In the genomic region with DNA sequence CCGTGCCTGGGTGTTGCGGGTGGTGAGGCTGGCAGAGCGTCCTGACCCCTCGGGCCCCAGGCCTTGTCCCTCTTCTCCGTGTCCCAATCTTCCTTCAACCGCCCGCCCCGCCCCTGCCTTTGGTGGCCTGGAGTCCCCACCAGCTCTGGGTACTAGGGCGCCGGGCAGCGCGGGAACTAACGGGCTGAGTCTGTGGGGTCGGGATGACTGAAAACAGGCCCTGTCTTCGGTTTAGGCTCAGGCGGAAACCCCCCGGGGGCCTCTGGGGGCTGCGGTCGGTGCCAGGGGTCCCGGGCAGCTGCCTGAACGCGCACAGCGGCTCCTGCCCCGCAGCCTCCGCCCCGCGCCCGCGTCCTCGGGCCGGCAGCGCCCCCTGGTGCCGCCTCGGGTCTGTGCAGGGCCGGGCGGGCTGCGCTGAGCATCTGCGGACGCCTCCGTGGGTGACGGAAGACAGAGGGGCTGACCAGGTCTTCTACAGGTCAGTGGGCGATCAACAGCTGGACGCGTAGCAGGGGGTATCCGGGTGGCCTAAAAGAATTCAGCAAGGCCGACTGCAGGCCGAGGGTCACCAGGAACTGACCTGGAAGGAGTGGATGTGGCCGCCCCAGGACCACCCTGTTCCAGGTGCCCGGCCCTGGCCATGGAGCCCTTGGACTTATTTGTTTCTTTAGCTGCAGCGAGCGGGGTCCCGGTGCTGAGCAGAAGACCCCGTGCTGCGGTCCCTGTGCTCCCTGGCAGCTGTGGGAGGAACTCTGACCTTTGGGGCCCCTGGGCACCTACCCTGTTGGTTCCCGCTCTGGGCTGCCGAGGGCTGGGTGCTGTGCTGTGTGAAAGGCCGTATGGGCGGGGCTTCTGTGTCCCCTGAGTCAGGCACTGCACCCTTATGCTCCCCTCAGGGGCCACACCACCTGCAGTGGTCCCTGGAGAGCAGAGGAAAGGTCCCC, we compare ENCODE assay signal across 8 cellular contexts.
A peak's percentile ranks its signal among the peaks of the same experiment; 100 is the strongest.
DNase-seq lines count a peak whose midpoint lies in the region; ATAC-seq and TF ChIP-seq lines count a peak whose summit lies in the region.
"Not testable (repeated sequence)": the region's sequence is repeated elsewhere in the genome, so short reads cannot be mapped to it uniquely, and the experiment has no call there.

No MANE protein-coding gene starts in this region.

- TF ChIP-seq EP300 in tibial nerve (IDR thresholded peaks at IDR 0.05), result not testable (repeated sequence)

- H3K9me3 ChIP-seq in Panc1 (ENCODE audit: control insufficient read depth, insufficient read depth, low read depth, low read length); esophagus squamous epithelium; tibial nerve: not testable (repeated sequence)

- H3K9me3 Mint-ChIP-seq in natural killer cell treated with Interleukin-12 subunit alpha and Interleukin-12 subunit beta and Interleukin-15 and Interleukin-18, amount 100 ng/mL, for 72 hours, result not testable (repeated sequence)

- H3K4me3 Mint-ChIP-seq in natural killer cell treated with Interleukin-12 subunit alpha and Interleukin-12 subunit beta and Interleukin-15 and Interleukin-18, amount 100 ng/mL, for 72 hours, result not testable (repeated sequence)

- intact Hi-C loops in Panc1 (cut with micrococcal nuclease; ENCODE audit: unreplicated experiment); esophagus squamous epithelium (cut with DNase I): not testable (repeated sequence)

- ATAC-seq in GM21825 (IDR thresholded peaks at IDR 0.05; ENCODE audit: unreplicated experiment) (peak; percentile 80), HG03378 (IDR thresholded peaks at IDR 0.05; ENCODE audit: unreplicated experiment) (peak; percentile 52), Panc1 (peak; percentile 91)
- peak; percentile 91 to 95 for ATAC-seq in natural killer cell treated with Interleukin-12 subunit alpha and Interleukin-12 subunit beta and Interleukin-15 and Interleukin-18, amount 100 ng/mL, for 72 hours

- H3K36me3 Mint-ChIP-seq in natural killer cell treated with Interleukin-12 subunit alpha and Interleukin-12 subunit beta and Interleukin-15 and Interleukin-18, amount 100 ng/mL, for 72 hours, result not testable (repeated sequence)

- in situ Hi-C loops in GM13977 (cut with MboI; ENCODE audit: low pct_unique_long_range_greater_than_20kb, low sequenced_read_pairs, unreplicated experiment); Panc1 (cut with HindIII; ENCODE audit: low pct_unique_long_range_greater_than_20kb, low sequenced_read_pairs): not testable (repeated sequence)

- not testable (repeated sequence) for H3K36me3 ChIP-seq in Panc1 (ENCODE audit: control insufficient read depth, insufficient read depth, low read length); esophagus squamous epithelium; tibial nerve

- TF ChIP-seq CTCF in GM13977 (IDR thresholded peaks at IDR 0.05; ENCODE audit: extremely low read depth, insufficient read depth, missing control alignments), result peak; percentile 49
- TF ChIP-seq CTCF in Panc1 (IDR thresholded peaks at IDR 0.05), result peak; percentile 88
- peak in 5 of 6 experiments; percentile 33 to 71 (median 48) for TF ChIP-seq CTCF in esophagus squamous epithelium (IDR thresholded peaks at IDR 0.05)
- TF ChIP-seq CTCF in tibial nerve (IDR thresholded peaks at IDR 0.05), result peak; percentile 37 to 48 (median 45)

- not testable (repeated sequence) for DNase-seq in GM13977 (ENCODE audit: low spot score); Panc1 (ENCODE audit: low read depth, low spot score); esophagus squamous epithelium (lab: John Stamatoyannopoulos, UW); natural killer cell treated with Interleukin-12 subunit alpha and Interleukin-12 subunit beta and Interleukin-15 and Interleukin-18, amount 100 ng/mL, for 72 hours (ENCODE audit: low spot score); tibial nerve (ENCODE audit: low spot score in 2 of 2)
- DNase-seq in activated effector memory CD4-positive, alpha-beta T cell treated with anti-CD3 and anti-CD28 coated beads, Interleukin-2, amount 50 U/mL, for 16 hours, result peak; percentile 77

- not testable (repeated sequence) for H3K4me1 ChIP-seq in Panc1 (ENCODE audit: control insufficient read depth, insufficient read depth, low read length)
- H3K4me1 ChIP-seq in esophagus squamous epithelium (peaks cover 3 to 20% (median 3%) of the 10 kb centered on the region in 3 donors), tibial nerve (peaks cover 0 to 13% (median 2%) of the 10 kb centered on the region in 4 donors)

- H3K27ac Mint-ChIP-seq in natural killer cell treated with Interleukin-12 subunit alpha and Interleukin-12 subunit beta and Interleukin-15 and Interleukin-18, amount 100 ng/mL, for 72 hours, result not testable (repeated sequence)

- not testable (repeated sequence) for H3K4me1 Mint-ChIP-seq in natural killer cell treated with Interleukin-12 subunit alpha and Interleukin-12 subunit beta and Interleukin-15 and Interleukin-18, amount 100 ng/mL, for 72 hours (ENCODE audit: low read depth in 2 of 2)

- WGBS in esophagus squamous epithelium, 2 donors, result 35% methylated on average over 7 of the region's 58 CpGs; no CpG with 5 or more reads in 1 of the 2 donors
- 12 to 30% methylated on average over 4 to 28 of the region's 58 CpGs for WGBS in tibial nerve, 2 donors

- TF ChIP-seq POLR2A in esophagus squamous epithelium (IDR thresholded peaks at IDR 0.05); tibial nerve (IDR thresholded peaks at IDR 0.05): not testable (repeated sequence)

- peaks cover 31 to 41% of the 10 kb centered on the region in 2 donors for H3K27me3 Mint-ChIP-seq in natural killer cell treated with Interleukin-12 subunit alpha and Interleukin-12 subunit beta and Interleukin-15 and Interleukin-18, amount 100 ng/mL, for 72 hours

- POLR2A ChIA-PET in Panc1 (lab: Charles Lee), result not testable (repeated sequence)

- H3K27ac ChIP-seq in Panc1 (ENCODE audit: low read length); esophagus squamous epithelium; tibial nerve: not testable (repeated sequence)

- H3K4me3 ChIP-seq in Panc1 (ENCODE audit: low read depth in 2 of 2, low read length in 2 of 2) (peak overlapping the region in 1 of 2 experiments; percentile 36; a peak in 1 of 4 replicates), esophagus squamous epithelium (peak overlapping the region in 2 of 4 donors; percentile 16 to 31), tibial nerve (peak overlapping the region in 1 of 4 donors; percentile 30)

- BruUV-seq in Panc1 (replicated peaks; lab: Mats Ljungman, UMichigan), result not testable (repeated sequence)

- H3K27me3 ChIP-seq in Panc1 (ENCODE audit: control insufficient read depth, insufficient read depth, low read length), result not testable (repeated sequence)
- H3K27me3 ChIP-seq in esophagus squamous epithelium (peaks cover 5 to 97% (median 9%) of the 10 kb centered on the region in 4 donors), tibial nerve (peaks cover 0 to 75% of the 10 kb centered on the region in 2 donors)

- CTCF ChIA-PET in Panc1 (lab: Charles Lee), result not testable (repeated sequence)
